In genomic region chr3:4525555-4526238, GRCh38 we compare ENCODE assay signal across 2 cellular contexts.
TF ChIP-seq lines count a peak whose summit lies in the region.

No MANE protein-coding gene starts in this region.

TF ChIP-seq in HEK293, 187 proteins besides CTCF, POLR2A, EP300 and RAD21:
- TF ChIP-seq ZNF133 (tag by site-specific recombination; IDR thresholded peaks at IDR 0.05) = peak; percentile 57; the same call in 1 of the 2 replicates
- TF ChIP-seq ZBTB6 (tag by site-specific recombination; IDR thresholded peaks at IDR 0.05) = no peak

TF ChIP-seq in K562, 482 proteins besides CTCF, POLR2A, EP300 and RAD21:
- TF ChIP-seq ZNF699 (CRISPR knock-in tag; IDR thresholded peaks at IDR 0.05; ENCODE audit: insufficient replicate concordance) (no peak), POLR3G (IDR thresholded peaks at IDR 0.05; ENCODE audit: extremely low read depth, insufficient read length, insufficient replicate concordance) (no peak), PKNOX1 (IDR thresholded peaks at IDR 0.05) (no peak), ZEB2 (IDR thresholded peaks at IDR 0.05) (no peak), CEBPB (tag; IDR thresholded peaks at IDR 0.05) (peak; percentile 70), SRSF9 (IDR thresholded peaks at IDR 0.05; ENCODE audit: borderline replicate concordance, low read depth, low read length) (no peak), ZNF592 (IDR thresholded peaks at IDR 0.05) (no peak), CEBPG (CRISPR knock-in tag; IDR thresholded peaks at IDR 0.05) (no peak), CEBPG (tag; conservative IDR thresholded peaks at IDR 0.05 in 1 of 2, IDR thresholded peaks at IDR 0.05 in 1 of 2) (peak; percentile 65 to 67), SMAD1 (IDR thresholded peaks at IDR 0.05; ENCODE audit: low read depth, low read length, partially characterized antibody) (no peak), SMARCE1 (IDR thresholded peaks at IDR 0.05) (peak; percentile 27; the same call in 1 of the 2 replicates), ZNF324 (CRISPR knock-in tag; IDR thresholded peaks at IDR 0.05) (no peak), CXXC5 (CRISPR knock-in tag; IDR thresholded peaks at IDR 0.05) (no peak), RNF219 (CRISPR knock-in tag; IDR thresholded peaks at IDR 0.05) (no peak), CBFA2T3 (IDR thresholded peaks at IDR 0.05) (0 out of 2 replicates have a peak, but pooled peaks have one; percentile 7), ZBTB1 (CRISPR knock-in tag; IDR thresholded peaks at IDR 0.05; ENCODE audit: borderline replicate concordance, low read depth) (no peak), SOX6 (IDR thresholded peaks at IDR 0.05) (peak; percentile 43; the same call in 1 of the 2 replicates), MLX (CRISPR knock-in tag; conservative IDR thresholded peaks at IDR 0.05) (no peak), POLR2AphosphoS2 (IDR thresholded peaks at IDR 0.05; ENCODE audit: low read length) (no peak), RCOR1 (IDR thresholded peaks at IDR 0.05; ENCODE audit: borderline replicate concordance in 1 of 2, low read depth in 2 of 2, low read length in 2 of 2) (0 out of 4 replicates have a peak, but pooled peaks of 1 of the 2 experiments have one; percentile 10), ESRRA (IDR thresholded peaks at IDR 0.05; ENCODE audit: borderline replicate concordance, low read depth) (peak; percentile 24; the same call in 1 of the 2 replicates), CLOCK (CRISPR knock-in tag; IDR thresholded peaks at IDR 0.05; ENCODE audit: borderline replicate concordance) (no peak)
